In genomic region chr22:20204821-20205220, GRCh38 we compare ENCODE assay signal across 17 cellular contexts. TPM values are rescaled to one million over a fixed set of nuclear protein-coding genes. Genes with fewer than 3 reads are reported as not detected.
DNase-seq lines count a peak whose midpoint lies in the region; ATAC-seq and TF ChIP-seq lines count a peak whose summit lies in the region.
"Had no signal": no experiment of that assay in that cellular context is flagged by ENCODE, and none has a peak within 500 bp of the region (broad histone marks: within the 10 kb centered on the region; RNA-seq: fewer than 3 reads in every experiment).

No MANE protein-coding gene starts in this region.

- no peaks in the 10 kb centered on the region for H3F3A ChIP-seq in smooth muscle cell (ENCODE audit: low read depth)

- CTCF ChIA-PET in activated CD4-positive, alpha-beta T cell treated with anti-CD3 and anti-CD28 coated beads, Interleukin-2, amount 10 ng/mL, durations not matched to agents 7 days and 5 days (lab: Charles Lee), result interaction anchor here (0.6 kb wide), 1 partner anchor 283 kb away, joined by 3 read pairs; no protein-coding TSS in a partner anchor

- TF ChIP-seq CTCF in RWPE2 (IDR thresholded peaks at IDR 0.05; ENCODE audit: poor library complexity, severe bottlenecking) (no peak), smooth muscle cell (IDR thresholded peaks at IDR 0.05; ENCODE audit: borderline replicate concordance, insufficient read depth, poor library complexity, severe bottlenecking) (no peak)

- no peaks in the 10 kb centered on the region for H3K36me3 ChIP-seq in RWPE2 (ENCODE audit: low read depth)
- no peaks in the 10 kb centered on the region for H3K36me3 ChIP-seq in smooth muscle cell (ENCODE audit: low read depth)
- H3K36me3 ChIP-seq: HAP-1 had no signal

- H3K27me3 Mint-ChIP-seq in activated CD4-positive, alpha-beta T cell treated with anti-CD3 and anti-CD28 coated beads, Interleukin-2, amount 10 ng/mL, durations not matched to agents 7 days and 5 days, result no peaks in the 10 kb centered on the region
- no peaks in the 10 kb centered on the region for H3K27me3 Mint-ChIP-seq in activated CD4-positive, alpha-beta T cell treated with anti-CD3 and anti-CD28 coated beads, Interleukin-2, amount 10 ng/mL, durations not matched to agents 24 days and 14 days
- H3K27me3 Mint-ChIP-seq: CD8-positive, alpha-beta memory T cell had no signal

- POLR2A ChIA-PET in activated CD4-positive, alpha-beta T cell treated with anti-CD3 and anti-CD28 coated beads, Interleukin-2, amount 10 ng/mL, durations not matched to agents 7 days and 5 days (lab: Charles Lee), result no interaction called here

- H3K27ac Mint-ChIP-seq in activated CD4-positive, alpha-beta T cell treated with anti-CD3 and anti-CD28 coated beads, Interleukin-2, amount 10 ng/mL, durations not matched to agents 7 days and 5 days, result peak overlapping the region; percentile 98
- no peak overlapping the region for H3K27ac Mint-ChIP-seq in activated CD4-positive, alpha-beta T cell treated with anti-CD3 and anti-CD28 coated beads, Interleukin-2, amount 10 ng/mL, durations not matched to agents 24 days and 14 days
- H3K27ac Mint-ChIP-seq: activated naive CD4-positive, alpha-beta T cell treated with anti-CD3 and anti-CD28 coated beads, Interleukin-2, amount 10 ng/mL, durations not matched to agents 7 days and 5 days had no signal

- H3K4me2 ChIP-seq in smooth muscle cell, result peak overlapping the region; percentile 22

- H3K36me3 Mint-ChIP-seq in activated CD4-positive, alpha-beta T cell treated with anti-CD3 and anti-CD28 coated beads, Interleukin-2, amount 10 ng/mL, durations not matched to agents 7 days and 5 days (ENCODE audit: low read depth), result no peaks in the 10 kb centered on the region
- no peaks in the 10 kb centered on the region for H3K36me3 Mint-ChIP-seq in activated CD4-positive, alpha-beta T cell treated with anti-CD3 and anti-CD28 coated beads, Interleukin-2, amount 10 ng/mL, durations not matched to agents 24 days and 14 days (ENCODE audit: low read depth)
- H3K36me3 Mint-ChIP-seq: activated naive CD4-positive, alpha-beta T cell treated with anti-CD3 and anti-CD28 coated beads, Interleukin-2, amount 10 ng/mL, durations not matched to agents 7 days and 5 days had no signal

- H3K4me3 ChIP-seq in RWPE2 (ENCODE audit: severe bottlenecking) (no peak overlapping the region), smooth muscle cell (no peak overlapping the region)
- H3K4me3 ChIP-seq: GM12878, HAP-1, PC-9 had no signal

- WGBS in smooth muscle cell (ENCODE audit: low lambda C conversion rate), result 36% methylated on average over 18 of the region's 18 CpGs

- H3K4me1 ChIP-seq in RWPE2 (ENCODE audit: insufficient read depth, poor library complexity, severe bottlenecking) (peaks cover 16% of the 10 kb centered on the region), smooth muscle cell (ENCODE audit: low read depth) (peaks cover 40% of the 10 kb centered on the region)

- peaks cover 23% of the 10 kb centered on the region for H3K4me1 Mint-ChIP-seq in activated CD4-positive, alpha-beta T cell treated with anti-CD3 and anti-CD28 coated beads, Interleukin-2, amount 10 ng/mL, durations not matched to agents 7 days and 5 days
- peaks cover 14% of the 10 kb centered on the region for H3K4me1 Mint-ChIP-seq in activated CD4-positive, alpha-beta T cell treated with anti-CD3 and anti-CD28 coated beads, Interleukin-2, amount 10 ng/mL, durations not matched to agents 24 days and 14 days

- H3K27me3 ChIP-seq in RWPE2 (ENCODE audit: insufficient read depth, poor library complexity, severe bottlenecking), result no peaks in the 10 kb centered on the region
- no peaks in the 10 kb centered on the region for H3K27me3 ChIP-seq in smooth muscle cell (ENCODE audit: low read depth)

- H4K20me1 ChIP-seq in smooth muscle cell (ENCODE audit: low read depth), result no peaks in the 10 kb centered on the region

- no peaks in the 10 kb centered on the region for H3K9me3 Mint-ChIP-seq in activated CD4-positive, alpha-beta T cell treated with anti-CD3 and anti-CD28 coated beads, Interleukin-2, amount 10 ng/mL, durations not matched to agents 7 days and 5 days
- no peaks in the 10 kb centered on the region for H3K9me3 Mint-ChIP-seq in activated CD4-positive, alpha-beta T cell treated with anti-CD3 and anti-CD28 coated beads, Interleukin-2, amount 10 ng/mL, durations not matched to agents 24 days and 14 days
- H3K9me3 Mint-ChIP-seq: activated naive CD4-positive, alpha-beta T cell treated with anti-CD3 and anti-CD28 coated beads, Interleukin-2, amount 10 ng/mL, durations not matched to agents 7 days and 5 days; CD8-positive, alpha-beta memory T cell had no signal

- H3K79me2 ChIP-seq in smooth muscle cell (ENCODE audit: low read depth), result no peaks in the 10 kb centered on the region

- no peak for ATAC-seq in RWPE2 (ENCODE audit: low read depth)
- ATAC-seq in GM21381 (IDR thresholded peaks at IDR 0.05; ENCODE audit: unreplicated experiment), result no peak
- ATAC-seq in HG02970 (IDR thresholded peaks at IDR 0.05; ENCODE audit: low FRiP score, unreplicated experiment), result no peak
- ATAC-seq: GM12878 had no signal

- H2AFZ ChIP-seq in smooth muscle cell (ENCODE audit: low read depth), result no peak overlapping the region
- H2AFZ ChIP-seq: PC-9 had no signal

- no peaks in the 10 kb centered on the region for H3K9me3 ChIP-seq in RWPE2 (ENCODE audit: severe bottlenecking)
- H3K9me3 ChIP-seq in smooth muscle cell (replicated peaks; ENCODE audit: low read depth), result no peaks in the 10 kb centered on the region
- H3K9me3 ChIP-seq: HAP-1 had no signal

- no peak overlapping the region for H3K4me3 Mint-ChIP-seq in activated CD4-positive, alpha-beta T cell treated with anti-CD3 and anti-CD28 coated beads, Interleukin-2, amount 10 ng/mL, durations not matched to agents 7 days and 5 days
- H3K4me3 Mint-ChIP-seq in activated CD4-positive, alpha-beta T cell treated with anti-CD3 and anti-CD28 coated beads, Interleukin-2, amount 10 ng/mL, durations not matched to agents 24 days and 14 days, result no peak overlapping the region

- intact Hi-C loops in activated CD4-positive, alpha-beta T cell treated with anti-CD3 and anti-CD28 coated beads, Interleukin-2, amount 10 ng/mL, durations not matched to agents 24 days and 14 days (cut with micrococcal nuclease), result no loop called here

- H3K27ac ChIP-seq in RWPE2 (ENCODE audit: poor library complexity, severe bottlenecking) (peak overlapping the region; percentile 67), smooth muscle cell (ENCODE audit: low read depth) (no peak overlapping the region)
- H3K27ac ChIP-seq: PC-9, VCaP had no signal

- DNase-seq in activated CD4-positive, alpha-beta T cell treated with anti-CD3 and anti-CD28 coated beads, Interleukin-2, amount 10 ng/mL, durations not matched to agents 7 days and 5 days, result no peak
- no peak for DNase-seq in activated CD4-positive, alpha-beta T cell treated with anti-CD3 and anti-CD28 coated beads, Interleukin-2, amount 10 ng/mL, durations not matched to agents 24 days and 14 days
- DNase-seq in RWPE2 (ENCODE audit: low spot score), result no peak
- DNase-seq in islet precursor cell, result peak; percentile 64
- no peak for DNase-seq in smooth muscle cell (lab: John Stamatoyannopoulos, UW; ENCODE audit: unreplicated experiment)
- no peak for DNase-seq in stimulated activated CD4-positive, alpha-beta T cell treated with anti-CD3 and anti-CD28 coated beads, Interleukin-12 subunit alpha, Interleukin-12 subunit beta, amount 100 ng/mL, for 4 hours
- DNase-seq: activated naive CD4-positive, alpha-beta T cell treated with anti-CD3 and anti-CD28 coated beads, Interleukin-2, amount 10 ng/mL, durations not matched to agents 7 days and 5 days; CD8-positive, alpha-beta memory T cell; foreskin melanocyte; NCI-H1436 treated with DMSO at 0.1 percent for 48 hours; NCI-H526 treated with DMSO at 0.1 percent for 48 hours; PC-9 had no signal

- no peak overlapping the region for H3K9ac ChIP-seq in smooth muscle cell (ENCODE audit: low read depth)

RNA-seq across cellular contexts. Expression of gene CCDC188, which starts 54.0 kb away (rescaled TPM):
- under 1 TPM; 0.12 to 0.23 TPM for total RNA-seq in activated CD4-positive, alpha-beta T cell treated with anti-CD3 and anti-CD28 coated beads, Interleukin-2, amount 10 ng/mL, durations not matched to agents 7 days and 5 days
- total RNA-seq in activated CD4-positive, alpha-beta T cell treated with anti-CD3 and anti-CD28 coated beads, Interleukin-2, amount 10 ng/mL, durations not matched to agents 24 days and 14 days, result 0.14 TPM in 1 of 2 replicates, not detected in the other
- not detected in 2 replicates for total RNA-seq in smooth muscle cell
- polyA plus RNA-seq in smooth muscle cell, result not detected in 2 replicates
- total RNA-seq: CD8-positive, alpha-beta memory T cell; GM12878; PC-9 had no signal
- polyA plus RNA-seq: CD8-positive, alpha-beta memory T cell; GM12878 had no signal
